In the genomic region with DNA sequence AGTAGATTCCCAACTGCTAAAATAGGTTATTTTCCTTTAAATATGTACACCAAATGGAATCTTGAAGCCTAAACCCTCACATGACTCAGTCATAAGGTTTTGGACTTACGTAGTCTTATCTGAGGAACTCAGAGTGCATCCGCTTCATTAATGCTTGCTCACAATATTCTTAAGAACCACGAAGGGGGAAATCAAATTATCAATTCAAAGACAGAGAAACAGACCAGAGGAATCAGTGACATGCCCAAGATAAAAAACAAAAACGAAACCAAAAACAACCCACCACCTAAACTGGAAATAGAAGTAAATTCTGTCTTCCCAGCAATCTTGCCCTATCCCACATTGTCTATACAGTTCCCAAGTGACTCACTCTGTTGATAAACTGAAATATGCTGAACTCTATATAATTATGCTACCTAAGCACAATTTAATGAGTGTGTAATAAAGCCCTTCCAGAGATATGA, we compare ENCODE assay signal across 1 cellular context.
TF ChIP-seq lines count a peak whose summit lies in the region.

No MANE protein-coding gene starts in this region.

TF ChIP-seq in K562, 482 proteins besides CTCF, POLR2A, EP300 and RAD21 (continued from another document and continues in another):
- TF ChIP-seq, protein P1, sequence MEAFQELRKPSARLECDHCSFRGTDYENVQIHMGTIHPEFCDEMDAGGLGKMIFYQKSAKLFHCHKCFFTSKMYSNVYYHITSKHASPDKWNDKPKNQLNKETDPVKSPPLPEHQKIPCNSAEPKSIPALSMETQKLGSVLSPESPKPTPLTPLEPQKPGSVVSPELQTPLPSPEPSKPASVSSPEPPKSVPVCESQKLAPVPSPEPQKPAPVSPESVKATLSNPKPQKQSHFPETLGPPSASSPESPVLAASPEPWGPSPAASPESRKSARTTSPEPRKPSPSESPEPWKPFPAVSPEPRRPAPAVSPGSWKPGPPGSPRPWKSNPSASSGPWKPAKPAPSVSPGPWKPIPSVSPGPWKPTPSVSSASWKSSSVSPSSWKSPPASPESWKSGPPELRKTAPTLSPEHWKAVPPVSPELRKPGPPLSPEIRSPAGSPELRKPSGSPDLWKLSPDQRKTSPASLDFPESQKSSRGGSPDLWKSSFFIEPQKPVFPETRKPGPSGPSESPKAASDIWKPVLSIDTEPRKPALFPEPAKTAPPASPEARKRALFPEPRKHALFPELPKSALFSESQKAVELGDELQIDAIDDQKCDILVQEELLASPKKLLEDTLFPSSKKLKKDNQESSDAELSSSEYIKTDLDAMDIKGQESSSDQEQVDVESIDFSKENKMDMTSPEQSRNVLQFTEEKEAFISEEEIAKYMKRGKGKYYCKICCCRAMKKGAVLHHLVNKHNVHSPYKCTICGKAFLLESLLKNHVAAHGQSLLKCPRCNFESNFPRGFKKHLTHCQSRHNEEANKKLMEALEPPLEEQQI (IDR thresholded peaks at IDR 0.05): peak; percentile 47; the same call in 1 of the 2 replicates
- TF ChIP-seq NCOR1 (IDR thresholded peaks at IDR 0.05): peak; percentile 64
- TF ChIP-seq, protein P2, sequence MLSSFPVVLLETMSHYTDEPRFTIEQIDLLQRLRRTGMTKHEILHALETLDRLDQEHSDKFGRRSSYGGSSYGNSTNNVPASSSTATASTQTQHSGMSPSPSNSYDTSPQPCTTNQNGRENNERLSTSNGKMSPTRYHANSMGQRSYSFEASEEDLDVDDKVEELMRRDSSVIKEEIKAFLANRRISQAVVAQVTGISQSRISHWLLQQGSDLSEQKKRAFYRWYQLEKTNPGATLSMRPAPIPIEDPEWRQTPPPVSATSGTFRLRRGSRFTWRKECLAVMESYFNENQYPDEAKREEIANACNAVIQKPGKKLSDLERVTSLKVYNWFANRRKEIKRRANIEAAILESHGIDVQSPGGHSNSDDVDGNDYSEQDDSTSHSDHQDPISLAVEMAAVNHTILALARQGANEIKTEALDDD (IDR thresholded peaks at IDR 0.05): 0 out of 2 replicates have a peak, but pooled peaks have one; percentile 18
- TF ChIP-seq DPF2 (IDR thresholded peaks at IDR 0.05): peak; percentile 82
- TF ChIP-seq, protein P3, sequence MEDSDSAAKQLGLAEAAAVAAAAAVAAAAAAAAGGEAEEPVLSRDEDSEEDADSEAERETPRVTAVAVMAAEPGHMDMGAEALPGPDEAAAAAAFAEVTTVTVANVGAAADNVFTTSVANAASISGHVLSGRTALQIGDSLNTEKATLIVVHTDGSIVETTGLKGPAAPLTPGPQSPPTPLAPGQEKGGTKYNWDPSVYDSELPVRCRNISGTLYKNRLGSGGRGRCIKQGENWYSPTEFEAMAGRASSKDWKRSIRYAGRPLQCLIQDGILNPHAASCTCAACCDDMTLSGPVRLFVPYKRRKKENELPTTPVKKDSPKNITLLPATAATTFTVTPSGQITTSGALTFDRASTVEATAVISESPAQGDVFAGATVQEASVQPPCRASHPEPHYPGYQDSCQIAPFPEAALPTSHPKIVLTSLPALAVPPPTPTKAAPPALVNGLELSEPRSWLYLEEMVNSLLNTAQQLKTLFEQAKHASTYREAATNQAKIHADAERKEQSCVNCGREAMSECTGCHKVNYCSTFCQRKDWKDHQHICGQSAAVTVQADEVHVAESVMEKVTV (CRISPR knock-in tag; IDR thresholded peaks at IDR 0.05): no peak
- TF ChIP-seq TCF7L2 (IDR thresholded peaks at IDR 0.05; ENCODE audit: low read depth, low read length): no peak
- TF ChIP-seq SRSF1 (IDR thresholded peaks at IDR 0.05; ENCODE audit: low read depth, low read length): no peak
- TF ChIP-seq FIP1L1 (IDR thresholded peaks at IDR 0.05; ENCODE audit: low read depth, low read length, poor library complexity, severe bottlenecking): no peak
- no peak for TF ChIP-seq MCM5 (IDR thresholded peaks at IDR 0.05; ENCODE audit: low read depth)
- TF ChIP-seq, protein P4, sequence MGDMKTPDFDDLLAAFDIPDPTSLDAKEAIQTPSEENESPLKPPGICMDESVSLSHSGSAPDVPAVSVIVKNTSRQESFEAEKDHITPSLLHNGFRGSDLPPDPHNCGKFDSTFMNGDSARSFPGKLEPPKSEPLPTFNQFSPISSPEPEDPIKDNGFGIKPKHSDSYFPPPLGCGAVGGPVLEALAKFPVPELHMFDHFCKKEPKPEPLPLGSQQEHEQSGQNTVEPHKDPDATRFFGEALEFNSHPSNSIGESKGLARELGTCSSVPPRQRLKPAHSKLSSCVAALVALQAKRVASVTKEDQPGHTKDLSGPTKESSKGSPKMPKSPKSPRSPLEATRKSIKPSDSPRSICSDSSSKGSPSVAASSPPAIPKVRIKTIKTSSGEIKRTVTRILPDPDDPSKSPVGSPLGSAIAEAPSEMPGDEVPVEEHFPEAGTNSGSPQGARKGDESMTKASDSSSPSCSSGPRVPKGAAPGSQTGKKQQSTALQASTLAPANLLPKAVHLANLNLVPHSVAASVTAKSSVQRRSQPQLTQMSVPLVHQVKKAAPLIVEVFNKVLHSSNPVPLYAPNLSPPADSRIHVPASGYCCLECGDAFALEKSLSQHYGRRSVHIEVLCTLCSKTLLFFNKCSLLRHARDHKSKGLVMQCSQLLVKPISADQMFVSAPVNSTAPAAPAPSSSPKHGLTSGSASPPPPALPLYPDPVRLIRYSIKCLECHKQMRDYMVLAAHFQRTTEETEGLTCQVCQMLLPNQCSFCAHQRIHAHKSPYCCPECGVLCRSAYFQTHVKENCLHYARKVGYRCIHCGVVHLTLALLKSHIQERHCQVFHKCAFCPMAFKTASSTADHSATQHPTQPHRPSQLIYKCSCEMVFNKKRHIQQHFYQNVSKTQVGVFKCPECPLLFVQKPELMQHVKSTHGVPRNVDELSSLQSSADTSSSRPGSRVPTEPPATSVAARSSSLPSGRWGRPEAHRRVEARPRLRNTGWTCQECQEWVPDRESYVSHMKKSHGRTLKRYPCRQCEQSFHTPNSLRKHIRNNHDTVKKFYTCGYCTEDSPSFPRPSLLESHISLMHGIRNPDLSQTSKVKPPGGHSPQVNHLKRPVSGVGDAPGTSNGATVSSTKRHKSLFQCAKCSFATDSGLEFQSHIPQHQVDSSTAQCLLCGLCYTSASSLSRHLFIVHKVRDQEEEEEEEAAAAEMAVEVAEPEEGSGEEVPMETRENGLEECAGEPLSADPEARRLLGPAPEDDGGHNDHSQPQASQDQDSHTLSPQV (IDR thresholded peaks at IDR 0.05): peak; percentile 61
- TF ChIP-seq SOX6 (IDR thresholded peaks at IDR 0.05): peak; percentile 36; the same call in 1 of the 2 replicates
- peak; percentile 50; the same call in 1 of the 2 replicates for TF ChIP-seq FOXM1 (IDR thresholded peaks at IDR 0.05; ENCODE audit: low read depth)
- no peak for TF ChIP-seq FOXM1 (CRISPR knock-in tag; IDR thresholded peaks at IDR 0.05; ENCODE audit: low read depth)
- peak; percentile 55; the same call in 1 of the 2 replicates for TF ChIP-seq TCF3 (CRISPR knock-in tag; IDR thresholded peaks at IDR 0.05)
- peak; percentile 76 for TF ChIP-seq RAD51 (IDR thresholded peaks at IDR 0.05; ENCODE audit: borderline replicate concordance, low read depth)
- TF ChIP-seq, protein P5, sequence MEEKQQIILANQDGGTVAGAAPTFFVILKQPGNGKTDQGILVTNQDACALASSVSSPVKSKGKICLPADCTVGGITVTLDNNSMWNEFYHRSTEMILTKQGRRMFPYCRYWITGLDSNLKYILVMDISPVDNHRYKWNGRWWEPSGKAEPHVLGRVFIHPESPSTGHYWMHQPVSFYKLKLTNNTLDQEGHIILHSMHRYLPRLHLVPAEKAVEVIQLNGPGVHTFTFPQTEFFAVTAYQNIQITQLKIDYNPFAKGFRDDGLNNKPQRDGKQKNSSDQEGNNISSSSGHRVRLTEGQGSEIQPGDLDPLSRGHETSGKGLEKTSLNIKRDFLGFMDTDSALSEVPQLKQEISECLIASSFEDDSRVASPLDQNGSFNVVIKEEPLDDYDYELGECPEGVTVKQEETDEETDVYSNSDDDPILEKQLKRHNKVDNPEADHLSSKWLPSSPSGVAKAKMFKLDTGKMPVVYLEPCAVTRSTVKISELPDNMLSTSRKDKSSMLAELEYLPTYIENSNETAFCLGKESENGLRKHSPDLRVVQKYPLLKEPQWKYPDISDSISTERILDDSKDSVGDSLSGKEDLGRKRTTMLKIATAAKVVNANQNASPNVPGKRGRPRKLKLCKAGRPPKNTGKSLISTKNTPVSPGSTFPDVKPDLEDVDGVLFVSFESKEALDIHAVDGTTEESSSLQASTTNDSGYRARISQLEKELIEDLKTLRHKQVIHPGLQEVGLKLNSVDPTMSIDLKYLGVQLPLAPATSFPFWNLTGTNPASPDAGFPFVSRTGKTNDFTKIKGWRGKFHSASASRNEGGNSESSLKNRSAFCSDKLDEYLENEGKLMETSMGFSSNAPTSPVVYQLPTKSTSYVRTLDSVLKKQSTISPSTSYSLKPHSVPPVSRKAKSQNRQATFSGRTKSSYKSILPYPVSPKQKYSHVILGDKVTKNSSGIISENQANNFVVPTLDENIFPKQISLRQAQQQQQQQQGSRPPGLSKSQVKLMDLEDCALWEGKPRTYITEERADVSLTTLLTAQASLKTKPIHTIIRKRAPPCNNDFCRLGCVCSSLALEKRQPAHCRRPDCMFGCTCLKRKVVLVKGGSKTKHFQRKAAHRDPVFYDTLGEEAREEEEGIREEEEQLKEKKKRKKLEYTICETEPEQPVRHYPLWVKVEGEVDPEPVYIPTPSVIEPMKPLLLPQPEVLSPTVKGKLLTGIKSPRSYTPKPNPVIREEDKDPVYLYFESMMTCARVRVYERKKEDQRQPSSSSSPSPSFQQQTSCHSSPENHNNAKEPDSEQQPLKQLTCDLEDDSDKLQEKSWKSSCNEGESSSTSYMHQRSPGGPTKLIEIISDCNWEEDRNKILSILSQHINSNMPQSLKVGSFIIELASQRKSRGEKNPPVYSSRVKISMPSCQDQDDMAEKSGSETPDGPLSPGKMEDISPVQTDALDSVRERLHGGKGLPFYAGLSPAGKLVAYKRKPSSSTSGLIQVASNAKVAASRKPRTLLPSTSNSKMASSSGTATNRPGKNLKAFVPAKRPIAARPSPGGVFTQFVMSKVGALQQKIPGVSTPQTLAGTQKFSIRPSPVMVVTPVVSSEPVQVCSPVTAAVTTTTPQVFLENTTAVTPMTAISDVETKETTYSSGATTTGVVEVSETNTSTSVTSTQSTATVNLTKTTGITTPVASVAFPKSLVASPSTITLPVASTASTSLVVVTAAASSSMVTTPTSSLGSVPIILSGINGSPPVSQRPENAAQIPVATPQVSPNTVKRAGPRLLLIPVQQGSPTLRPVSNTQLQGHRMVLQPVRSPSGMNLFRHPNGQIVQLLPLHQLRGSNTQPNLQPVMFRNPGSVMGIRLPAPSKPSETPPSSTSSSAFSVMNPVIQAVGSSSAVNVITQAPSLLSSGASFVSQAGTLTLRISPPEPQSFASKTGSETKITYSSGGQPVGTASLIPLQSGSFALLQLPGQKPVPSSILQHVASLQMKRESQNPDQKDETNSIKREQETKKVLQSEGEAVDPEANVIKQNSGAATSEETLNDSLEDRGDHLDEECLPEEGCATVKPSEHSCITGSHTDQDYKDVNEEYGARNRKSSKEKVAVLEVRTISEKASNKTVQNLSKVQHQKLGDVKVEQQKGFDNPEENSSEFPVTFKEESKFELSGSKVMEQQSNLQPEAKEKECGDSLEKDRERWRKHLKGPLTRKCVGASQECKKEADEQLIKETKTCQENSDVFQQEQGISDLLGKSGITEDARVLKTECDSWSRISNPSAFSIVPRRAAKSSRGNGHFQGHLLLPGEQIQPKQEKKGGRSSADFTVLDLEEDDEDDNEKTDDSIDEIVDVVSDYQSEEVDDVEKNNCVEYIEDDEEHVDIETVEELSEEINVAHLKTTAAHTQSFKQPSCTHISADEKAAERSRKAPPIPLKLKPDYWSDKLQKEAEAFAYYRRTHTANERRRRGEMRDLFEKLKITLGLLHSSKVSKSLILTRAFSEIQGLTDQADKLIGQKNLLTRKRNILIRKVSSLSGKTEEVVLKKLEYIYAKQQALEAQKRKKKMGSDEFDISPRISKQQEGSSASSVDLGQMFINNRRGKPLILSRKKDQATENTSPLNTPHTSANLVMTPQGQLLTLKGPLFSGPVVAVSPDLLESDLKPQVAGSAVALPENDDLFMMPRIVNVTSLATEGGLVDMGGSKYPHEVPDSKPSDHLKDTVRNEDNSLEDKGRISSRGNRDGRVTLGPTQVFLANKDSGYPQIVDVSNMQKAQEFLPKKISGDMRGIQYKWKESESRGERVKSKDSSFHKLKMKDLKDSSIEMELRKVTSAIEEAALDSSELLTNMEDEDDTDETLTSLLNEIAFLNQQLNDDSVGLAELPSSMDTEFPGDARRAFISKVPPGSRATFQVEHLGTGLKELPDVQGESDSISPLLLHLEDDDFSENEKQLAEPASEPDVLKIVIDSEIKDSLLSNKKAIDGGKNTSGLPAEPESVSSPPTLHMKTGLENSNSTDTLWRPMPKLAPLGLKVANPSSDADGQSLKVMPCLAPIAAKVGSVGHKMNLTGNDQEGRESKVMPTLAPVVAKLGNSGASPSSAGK (IDR thresholded peaks at IDR 0.05): 0 out of 2 replicates have a peak, but pooled peaks have one; percentile 31
- peak; percentile 20; the same call in 1 of the 2 replicates for TF ChIP-seq EP400 (IDR thresholded peaks at IDR 0.05)
- no peak for TF ChIP-seq RFX1 (IDR thresholded peaks at IDR 0.05)
- TF ChIP-seq JUND (IDR thresholded peaks at IDR 0.05; ENCODE audit: borderline replicate concordance, low read depth, low read length): no peak
- TF ChIP-seq JUND (tag; IDR thresholded peaks at IDR 0.05; ENCODE audit: borderline replicate concordance, low read depth, low read length): 0 out of 3 replicates have a peak, but pooled peaks have one; percentile 41
- TF ChIP-seq SLC30A9 (CRISPR knock-in tag; IDR thresholded peaks at IDR 0.05): no peak
- TF ChIP-seq, protein P6, sequence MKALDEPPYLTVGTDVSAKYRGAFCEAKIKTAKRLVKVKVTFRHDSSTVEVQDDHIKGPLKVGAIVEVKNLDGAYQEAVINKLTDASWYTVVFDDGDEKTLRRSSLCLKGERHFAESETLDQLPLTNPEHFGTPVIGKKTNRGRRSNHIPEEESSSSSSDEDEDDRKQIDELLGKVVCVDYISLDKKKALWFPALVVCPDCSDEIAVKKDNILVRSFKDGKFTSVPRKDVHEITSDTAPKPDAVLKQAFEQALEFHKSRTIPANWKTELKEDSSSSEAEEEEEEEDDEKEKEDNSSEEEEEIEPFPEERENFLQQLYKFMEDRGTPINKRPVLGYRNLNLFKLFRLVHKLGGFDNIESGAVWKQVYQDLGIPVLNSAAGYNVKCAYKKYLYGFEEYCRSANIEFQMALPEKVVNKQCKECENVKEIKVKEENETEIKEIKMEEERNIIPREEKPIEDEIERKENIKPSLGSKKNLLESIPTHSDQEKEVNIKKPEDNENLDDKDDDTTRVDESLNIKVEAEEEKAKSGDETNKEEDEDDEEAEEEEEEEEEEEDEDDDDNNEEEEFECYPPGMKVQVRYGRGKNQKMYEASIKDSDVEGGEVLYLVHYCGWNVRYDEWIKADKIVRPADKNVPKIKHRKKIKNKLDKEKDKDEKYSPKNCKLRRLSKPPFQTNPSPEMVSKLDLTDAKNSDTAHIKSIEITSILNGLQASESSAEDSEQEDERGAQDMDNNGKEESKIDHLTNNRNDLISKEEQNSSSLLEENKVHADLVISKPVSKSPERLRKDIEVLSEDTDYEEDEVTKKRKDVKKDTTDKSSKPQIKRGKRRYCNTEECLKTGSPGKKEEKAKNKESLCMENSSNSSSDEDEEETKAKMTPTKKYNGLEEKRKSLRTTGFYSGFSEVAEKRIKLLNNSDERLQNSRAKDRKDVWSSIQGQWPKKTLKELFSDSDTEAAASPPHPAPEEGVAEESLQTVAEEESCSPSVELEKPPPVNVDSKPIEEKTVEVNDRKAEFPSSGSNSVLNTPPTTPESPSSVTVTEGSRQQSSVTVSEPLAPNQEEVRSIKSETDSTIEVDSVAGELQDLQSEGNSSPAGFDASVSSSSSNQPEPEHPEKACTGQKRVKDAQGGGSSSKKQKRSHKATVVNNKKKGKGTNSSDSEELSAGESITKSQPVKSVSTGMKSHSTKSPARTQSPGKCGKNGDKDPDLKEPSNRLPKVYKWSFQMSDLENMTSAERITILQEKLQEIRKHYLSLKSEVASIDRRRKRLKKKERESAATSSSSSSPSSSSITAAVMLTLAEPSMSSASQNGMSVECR (CRISPR knock-in tag; IDR thresholded peaks at IDR 0.05): no peak
